In the genomic region with DNA sequence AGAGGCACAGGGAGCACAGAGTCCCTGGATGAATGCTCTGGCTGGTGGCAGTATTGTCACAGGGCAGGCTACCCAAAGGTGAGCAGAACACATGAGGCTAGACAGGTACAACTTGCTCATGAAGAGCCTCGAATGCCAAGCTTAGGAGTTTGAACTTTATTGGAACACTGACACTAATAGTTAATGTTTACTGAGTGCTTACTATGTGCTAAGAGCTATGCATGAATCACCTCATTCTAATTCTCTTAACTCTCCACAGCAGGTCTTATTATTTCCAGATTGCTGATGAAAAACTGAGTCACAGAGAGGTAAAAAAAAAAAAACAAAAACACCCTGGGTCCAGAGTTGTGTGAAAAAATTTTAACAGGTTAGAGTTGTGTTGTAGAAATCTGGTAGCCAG, we compare ENCODE assay signal across 33 cellular contexts. TPM values are rescaled to one million over a fixed set of nuclear protein-coding genes. Genes with fewer than 3 reads are reported as not detected.
"Had no signal": no experiment of that assay in that cellular context is flagged by ENCODE, and none has a peak within 500 bp of the region (broad histone marks: within the 10 kb centered on the region; RNA-seq: fewer than 3 reads in every experiment).

No MANE protein-coding gene starts in this region.

- H3K36me3 Mint-ChIP-seq: brain, immature natural killer cell, memory B cell had no signal

- H3K4me3 Mint-ChIP-seq: activated naive CD8-positive, alpha-beta T cell; activated T-cell treated with anti-CD3 and anti-CD28 coated beads, Interleukin-2, amount 50 U/mL, for 24 hours; brain; effector memory CD8-positive, alpha-beta T cell; immature natural killer cell; memory B cell; naive thymus-derived CD4-positive, alpha-beta T cell; neural crest cell; stimulated activated naive B cell treated with anti-CD40 and anti-IgM and Interleukin-4, amounts not matched to agents 10 μg/mL and 1 μg/mL and 100 μg/mL, for 72 hours; T-helper 1 cell treated with Interleukin-12 subunit alpha and Interleukin-12 subunit beta and Interleukin-4 antibody, amounts not matched to agents 30 μg/mL and 1 μg/mL, for 36 hours had no signal

- H3K27ac Mint-ChIP-seq: activated naive CD8-positive, alpha-beta T cell; activated T-cell treated with anti-CD3 and anti-CD28 coated beads, Interleukin-2, amount 50 U/mL, for 24 hours; brain; effector memory CD8-positive, alpha-beta T cell; immature natural killer cell; memory B cell; naive thymus-derived CD4-positive, alpha-beta T cell; stimulated activated naive B cell treated with anti-CD40 and anti-IgM and Interleukin-4, amounts not matched to agents 10 μg/mL and 1 μg/mL and 100 μg/mL, for 72 hours; T-helper 1 cell treated with Interleukin-12 subunit alpha and Interleukin-12 subunit beta and Interleukin-4 antibody, amounts not matched to agents 30 μg/mL and 1 μg/mL, for 36 hours had no signal

- FAIRE-seq: endothelial cell of umbilical vein, kidney, pancreas, TTC549 had no signal

- H3K9me3 ChIP-seq: ascending aorta, pancreas, prostate gland, thyroid gland, upper lobe of right lung had no signal

- H3K27ac ChIP-seq: ascending aorta, coronary artery, dorsolateral prefrontal cortex, pancreas, prostate gland, stomach, thyroid gland, upper lobe of right lung, VCaP had no signal

- ATAC-seq: effector memory CD8-positive, alpha-beta T cell; naive thymus-derived CD4-positive, alpha-beta T cell; pancreas; stimulated activated naive B cell treated with anti-CD40 and anti-IgM and Interleukin-4, amounts not matched to agents 10 μg/mL and 1 μg/mL and 100 μg/mL, for 72 hours; upper lobe of right lung had no signal

- H3K9me3 Mint-ChIP-seq: activated T-cell treated with anti-CD3 and anti-CD28 coated beads, Interleukin-2, amount 50 U/mL, for 24 hours; effector memory CD8-positive, alpha-beta T cell; immature natural killer cell; T-helper 1 cell treated with Interleukin-12 subunit alpha and Interleukin-12 subunit beta and Interleukin-4 antibody, amounts not matched to agents 30 μg/mL and 1 μg/mL, for 36 hours had no signal

- H3K36me3 ChIP-seq: ascending aorta, pancreas, prostate gland, stomach, thyroid gland, upper lobe of right lung had no signal

- H3K4me3 ChIP-seq: ascending aorta, coronary artery, dorsolateral prefrontal cortex, pancreas, prostate gland, smooth muscle cell, stomach, thyroid gland, upper lobe of right lung had no signal

- H3K4me1 ChIP-seq: pancreas had no signal

- DNase-seq: activated CD4-positive, alpha-beta T cell treated with anti-CD3 and anti-CD28 coated beads for 4 hours; activated CD4-positive, alpha-beta T cell treated with anti-CD3 and anti-CD28 coated beads, Interleukin-2, amount 50 U/mL, for 4 hours; activated T-cell treated with anti-CD3 and anti-CD28 coated beads, Interleukin-2, amount 50 U/mL, for 24 hours; dorsolateral prefrontal cortex; effector memory CD8-positive, alpha-beta T cell; hypothalamus; immature natural killer cell; kidney; midbrain; naive thymus-derived CD4-positive, alpha-beta T cell; nucleus accumbens; pancreas; stimulated activated CD4-positive, alpha-beta T cell treated with anti-CD3 and anti-CD28 coated beads, Interleukin-1b, Interleukin-23, amount 100 ng/mL, for 48 hours; stimulated activated naive B cell treated with anti-CD40 and anti-IgM and Interleukin-4, amounts not matched to agents 10 μg/mL and 1 μg/mL and 100 μg/mL, for 72 hours; stomach; T-helper 9 cell; thyroid gland; upper lobe of right lung had no signal

- H3K4me2 ChIP-seq: smooth muscle cell had no signal

RNA-seq across cellular contexts. Expression of a gene that starts 6.1 kb away (rescaled TPM):
- total RNA-seq: ascending aorta; cardiac septum; cerebellum; endothelial cell of umbilical vein; fibroblast of villous mesenchyme; naive thymus-derived CD4-positive, alpha-beta T cell; neural crest cell; smooth muscle cell; upper lobe of right lung had no signal
- polyA plus RNA-seq: endothelial cell of umbilical vein; immature natural killer cell; naive thymus-derived CD4-positive, alpha-beta T cell; smooth muscle cell had no signal
